Comparison of ENCODE assay signal across 20 cellular contexts in the genomic region with DNA sequence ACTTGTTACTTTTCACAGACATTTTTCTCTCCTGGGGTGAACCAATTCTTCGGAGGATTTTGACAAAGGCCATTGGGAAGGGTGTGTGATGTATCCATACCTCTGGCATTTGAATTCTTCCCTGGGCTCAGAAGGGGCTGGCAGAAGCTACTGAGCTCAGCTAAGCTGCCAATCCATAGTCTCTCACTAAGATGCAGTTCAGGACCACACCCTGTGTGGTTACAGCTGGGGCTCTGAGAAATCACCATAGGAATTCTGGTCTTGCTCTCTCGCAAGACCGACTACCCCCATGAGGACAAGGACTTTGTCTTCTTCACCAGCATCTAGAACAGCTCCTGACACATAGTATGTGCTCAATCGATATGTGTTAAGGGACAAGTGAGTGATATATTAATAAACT. TPM values are rescaled to one million over a fixed set of nuclear protein-coding genes. Genes with fewer than 3 reads are reported as not detected.
"Had no signal": no experiment of that assay in that cellular context is flagged by ENCODE, and none has a peak within 500 bp of the region (broad histone marks: within the 10 kb centered on the region; RNA-seq: fewer than 3 reads in every experiment).

No MANE protein-coding gene starts in this region.

- H3K4me1 ChIP-seq: SJCRH30 had no signal

- H3K9me3 ChIP-seq: SJCRH30 had no signal

- H3K4me3 ChIP-seq: K562, SJCRH30 had no signal

- DNase-seq: Kasumi-1, MM.1S, NCI-H1092 treated with DMSO at 0.1 percent for 48 hours, NCI-H1436, NCI-H187 treated with DMSO at 0.1 percent for 48 hours, NCI-H2029 treated with DMSO at 0.1 percent for 48 hours, NCI-H2171 treated with DMSO at 0.1 percent for 48 hours, NCI-H345, NCI-H524, NCI-H69, NCI-H774, SHP77 treated with DMSO at 0.1 percent for 48 hours, SJCRH30 had no signal

- H3K9me3 Mint-ChIP-seq: IgD-negative memory B cell had no signal

- H3K27ac Mint-ChIP-seq: IgD-negative memory B cell had no signal

- H3K27ac ChIP-seq: HL-60, KMS-11, SJCRH30 had no signal

- H3K36me3 Mint-ChIP-seq: IgD-negative memory B cell had no signal

- H3K36me3 ChIP-seq: SJCRH30 had no signal

- H3K4me3 Mint-ChIP-seq: IgD-negative memory B cell had no signal

- ATAC-seq: K562, Right ventricle myocardium inferior, SK-N-SH treated with all-trans-retinoic acid at 6 μM for 48 hours had no signal

RNA-seq across cellular contexts. Expression of a gene that starts 6.0 kb away (rescaled TPM):
- total RNA-seq: M059J, Right ventricle myocardium inferior, SJCRH30 had no signal
